Comparison of ENCODE assay signal across 1 cellular context in genomic region chr3:43621406-43621973, GRCh38.
TF ChIP-seq lines count a peak whose summit lies in the region.

No MANE protein-coding gene starts in this region.

TF ChIP-seq in HepG2, 621 proteins besides CTCF, POLR2A, EP300 and RAD21 (continued from another document):
- TF ChIP-seq PRDM15 (CRISPR knock-in tag; IDR thresholded peaks at IDR 0.05) (no peak), ZBTB2 (CRISPR knock-in tag; IDR thresholded peaks at IDR 0.05; ENCODE audit: low read depth) (peak; percentile 90), TMF1 (CRISPR knock-in tag; IDR thresholded peaks at IDR 0.05; ENCODE audit: low read depth) (no peak), RARG (CRISPR knock-in tag; IDR thresholded peaks at IDR 0.05; ENCODE audit: low read depth) (no peak), FOSL2 (CRISPR knock-in tag; IDR thresholded peaks at IDR 0.05) (no peak), CSRNP1 (CRISPR knock-in tag; IDR thresholded peaks at IDR 0.05) (peak; percentile 55; the same call in 1 of the 2 replicates), ASH2L (IDR thresholded peaks at IDR 0.05; ENCODE audit: insufficient read length, low read depth, low read length) (peak; percentile 48), STAT6 (CRISPR knock-in tag; IDR thresholded peaks at IDR 0.05; ENCODE audit: borderline replicate concordance) (no peak), CAMTA2 (CRISPR knock-in tag; IDR thresholded peaks at IDR 0.05; ENCODE audit: borderline replicate concordance) (no peak), GATA4 (IDR thresholded peaks at IDR 0.05; ENCODE audit: borderline replicate concordance, low read depth) (no peak), ZNF761 (CRISPR knock-in tag; conservative IDR thresholded peaks at IDR 0.05) (no peak), GPBP1L1 (CRISPR knock-in tag; IDR thresholded peaks at IDR 0.05) (no peak), MXD4 (CRISPR knock-in tag; IDR thresholded peaks at IDR 0.05) (no peak), ZNF441 (CRISPR knock-in tag; IDR thresholded peaks at IDR 0.05; ENCODE audit: borderline replicate concordance) (no peak), SETDB1 (CRISPR knock-in tag; IDR thresholded peaks at IDR 0.05; ENCODE audit: borderline replicate concordance) (no peak), ZNF138 (CRISPR knock-in tag; IDR thresholded peaks at IDR 0.05; ENCODE audit: low read depth) (no peak), ZFP62 (CRISPR knock-in tag; IDR thresholded peaks at IDR 0.05) (no peak), MAZ (IDR thresholded peaks at IDR 0.05; ENCODE audit: borderline replicate concordance, low read depth, low read length) (no peak), MAZ (CRISPR knock-in tag; IDR thresholded peaks at IDR 0.05; ENCODE audit: low read depth) (0 out of 2 replicates have a peak, but pooled peaks have one; percentile 26)
